Comparison of ENCODE assay signal across 1 cellular context in the genomic region with DNA sequence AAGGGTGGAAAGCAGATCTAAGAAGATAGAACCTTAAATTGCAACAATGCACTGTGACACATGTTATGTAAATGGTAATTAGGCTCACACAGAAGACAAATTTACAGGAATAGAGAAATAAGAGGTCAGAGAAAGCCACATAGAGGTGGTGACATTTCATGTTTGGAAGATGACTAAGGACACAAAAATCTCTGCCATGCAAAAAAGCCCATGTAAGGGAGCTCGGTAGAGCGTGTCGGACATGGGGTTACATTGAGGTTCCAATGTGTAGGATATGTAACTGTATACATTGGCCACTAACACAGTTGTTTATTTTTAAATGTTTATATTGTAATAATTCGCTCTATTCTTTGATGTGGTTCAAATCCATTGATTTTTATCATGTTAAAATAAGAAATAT.
TF ChIP-seq lines count a peak whose summit lies in the region.

No MANE protein-coding gene starts in this region.

TF ChIP-seq in H1, 55 proteins besides CTCF, POLR2A, EP300 and RAD21:
- TF ChIP-seq, protein P1, sequence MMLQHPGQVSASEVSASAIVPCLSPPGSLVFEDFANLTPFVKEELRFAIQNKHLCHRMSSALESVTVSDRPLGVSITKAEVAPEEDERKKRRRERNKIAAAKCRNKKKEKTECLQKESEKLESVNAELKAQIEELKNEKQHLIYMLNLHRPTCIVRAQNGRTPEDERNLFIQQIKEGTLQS (IDR thresholded peaks at IDR 0.05; ENCODE audit: insufficient read depth, low read depth, low read length) = no peak
- no peak for TF ChIP-seq KDM5A (IDR thresholded peaks at IDR 0.05; ENCODE audit: low read length)
- no peak for TF ChIP-seq SUZ12 (IDR thresholded peaks at IDR 0.05; ENCODE audit: low read length)
- no peak for TF ChIP-seq SRF (IDR thresholded peaks at IDR 0.05; ENCODE audit: low read depth, low read length)
- no peak for TF ChIP-seq GABPA (IDR thresholded peaks at IDR 0.05; ENCODE audit: borderline replicate concordance, insufficient read depth, low read length)
- no peak for TF ChIP-seq TAF7 (optimal IDR thresholded peaks at IDR 0.05; ENCODE audit: borderline replicate concordance, low read depth, low read length)
- TF ChIP-seq RXRA (IDR thresholded peaks at IDR 0.05; ENCODE audit: insufficient read depth, low read depth, low read length) = no peak
- no peak for TF ChIP-seq SP2 (IDR thresholded peaks at IDR 0.05; ENCODE audit: low read length)
- no peak for TF ChIP-seq JUN (IDR thresholded peaks at IDR 0.05; ENCODE audit: low read depth, low read length)
- TF ChIP-seq, protein P2, sequence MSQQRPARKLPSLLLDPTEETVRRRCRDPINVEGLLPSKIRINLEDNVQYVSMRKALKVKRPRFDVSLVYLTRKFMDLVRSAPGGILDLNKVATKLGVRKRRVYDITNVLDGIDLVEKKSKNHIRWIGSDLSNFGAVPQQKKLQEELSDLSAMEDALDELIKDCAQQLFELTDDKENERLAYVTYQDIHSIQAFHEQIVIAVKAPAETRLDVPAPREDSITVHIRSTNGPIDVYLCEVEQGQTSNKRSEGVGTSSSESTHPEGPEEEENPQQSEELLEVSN (IDR thresholded peaks at IDR 0.05) = no peak
- TF ChIP-seq JUND (IDR thresholded peaks at IDR 0.05; ENCODE audit: low read length) = no peak
- no peak for TF ChIP-seq KDM1A (IDR thresholded peaks at IDR 0.05; ENCODE audit: borderline replicate concordance, low read length)
- TF ChIP-seq POLR2AphosphoS5 (IDR thresholded peaks at IDR 0.05; ENCODE audit: low read depth, low read length) = no peak
- no peak for TF ChIP-seq ZNF274 (IDR thresholded peaks at IDR 0.05; ENCODE audit: borderline replicate concordance, extremely low read depth, low read length)
- TF ChIP-seq TEAD4 (IDR thresholded peaks at IDR 0.05; ENCODE audit: low read depth, low read length) = no peak
- no peak for TF ChIP-seq NANOG (IDR thresholded peaks at IDR 0.05; ENCODE audit: insufficient read depth, low read depth, low read length, poor library complexity, severe bottlenecking)
- TF ChIP-seq SAP30 (IDR thresholded peaks at IDR 0.05; ENCODE audit: insufficient read depth, insufficient replicate concordance, low read length) = no peak
